Comparison of ENCODE assay signal across 10 cellular contexts in genomic region chr3:15535757-15536156, GRCh38. TPM values are rescaled to one million over a fixed set of nuclear protein-coding genes. Genes with fewer than 3 reads are reported as not detected.
A peak's percentile ranks its signal among the peaks of the same experiment; 100 is the strongest.
DNase-seq lines count a peak whose midpoint lies in the region; ATAC-seq and TF ChIP-seq lines count a peak whose summit lies in the region.
"Had no signal": no experiment of that assay in that cellular context is flagged by ENCODE, and none has a peak within 500 bp of the region (broad histone marks: within the 10 kb centered on the region; RNA-seq: fewer than 3 reads in every experiment).

No MANE protein-coding gene starts in this region.

- TF ChIP-seq CTCF in foreskin keratinocyte (conservative IDR thresholded peaks at IDR 0.05), result no peak

- POLR2A ChIA-PET in activated CD8-positive, alpha-beta T cell treated with anti-CD3 and anti-CD28 coated beads, Interleukin-2, amount 10 ng/mL, durations not matched to agents 7 days and 5 days (lab: Charles Lee), result interaction anchor here (0.6 to 1.0 kb wide), 3 partner anchors 12 to 21 kb away, joined by 3 to 5 read pairs (median 3); no protein-coding TSS in a partner anchor

- H3K27me3 ChIP-seq in foreskin keratinocyte, result no peaks in the 10 kb centered on the region
- H3K27me3 ChIP-seq: gastrocnemius medialis had no signal

- no peak overlapping the region for H3K27ac ChIP-seq in foreskin keratinocyte
- H3K27ac ChIP-seq: gastrocnemius medialis had no signal

- no peaks in the 10 kb centered on the region for H3K4me1 ChIP-seq in foreskin keratinocyte
- H3K4me1 ChIP-seq: gastrocnemius medialis had no signal

- H3K4me3 Mint-ChIP-seq in activated CD8-positive, alpha-beta T cell treated with anti-CD3 and anti-CD28 coated beads, Interleukin-2, amount 10 ng/mL, durations not matched to agents 7 days and 5 days, result peak overlapping the region; percentile 61

- peaks cover 74% of the 10 kb centered on the region for H3K4me1 Mint-ChIP-seq in activated CD8-positive, alpha-beta T cell treated with anti-CD3 and anti-CD28 coated beads, Interleukin-2, amount 10 ng/mL, durations not matched to agents 7 days and 5 days (ENCODE audit: low read depth)

- H3K9me3 Mint-ChIP-seq in activated CD8-positive, alpha-beta T cell treated with anti-CD3 and anti-CD28 coated beads, Interleukin-2, amount 10 ng/mL, durations not matched to agents 7 days and 5 days (ENCODE audit: insufficient read depth), result peaks cover 3% of the 10 kb centered on the region

- ATAC-seq in HG02798 (IDR thresholded peaks at IDR 0.05; ENCODE audit: poor library complexity, unreplicated experiment), result peak; percentile 50
- peak; percentile 95 for ATAC-seq in activated CD8-positive, alpha-beta T cell treated with anti-CD3 and anti-CD28 coated beads, Interleukin-2, amount 10 ng/mL, durations not matched to agents 7 days and 5 days
- ATAC-seq in foreskin keratinocyte, result peak; percentile 84
- ATAC-seq in HG03354 (IDR thresholded peaks at IDR 0.05; ENCODE audit: poor library complexity, severe bottlenecking, unreplicated experiment), result no peak
- no peak for ATAC-seq in HG03025 (IDR thresholded peaks at IDR 0.05; ENCODE audit: low FRiP score, unreplicated experiment)
- ATAC-seq: gastrocnemius medialis had no signal

- H3K36me3 Mint-ChIP-seq in activated CD8-positive, alpha-beta T cell treated with anti-CD3 and anti-CD28 coated beads, Interleukin-2, amount 10 ng/mL, durations not matched to agents 7 days and 5 days (ENCODE audit: low read depth), result peaks cover 30% of the 10 kb centered on the region

- CTCF ChIA-PET in activated CD8-positive, alpha-beta T cell treated with anti-CD3 and anti-CD28 coated beads, Interleukin-2, amount 10 ng/mL, durations not matched to agents 7 days and 5 days (lab: Charles Lee), result interaction anchor here (0.6 to 2.1 kb wide), 9 partner anchors 9 to 268 kb away, joined by 3 to 22 read pairs (median 4); partner anchors contain the start of genes BTD and HACL1

- DNase-seq in activated CD8-positive, alpha-beta T cell treated with anti-CD3 and anti-CD28 coated beads, Interleukin-2, amount 10 ng/mL, durations not matched to agents 7 days and 5 days, result peak; percentile 77
- DNase-seq in foreskin keratinocyte (peak in 1 of 2 donors; percentile 36), cortex of kidney (lab: John Stamatoyannopoulos, UW) (no peak), iPS-NIHi7 (ENCODE audit: extremely low spot score) (no peak)
- DNase-seq in stimulated activated CD8-positive, alpha-beta memory T cell treated with anti-CD3 and anti-CD28 coated beads, Interleukin-15, amount 100 ng/mL, for 4 hours (ENCODE audit: low read depth in 2 of 2), result peak; percentile 17
- DNase-seq: gastrocnemius medialis, NCI-H187 had no signal

- H3K27me3 Mint-ChIP-seq in activated CD8-positive, alpha-beta T cell treated with anti-CD3 and anti-CD28 coated beads, Interleukin-2, amount 10 ng/mL, durations not matched to agents 7 days and 5 days (ENCODE audit: low read depth), result no peaks in the 10 kb centered on the region

- H3K27ac Mint-ChIP-seq in activated CD8-positive, alpha-beta T cell treated with anti-CD3 and anti-CD28 coated beads, Interleukin-2, amount 10 ng/mL, durations not matched to agents 7 days and 5 days, result peak overlapping the region; percentile 94

RNA-seq across cellular contexts. Expression of gene COLQ, which starts 14.3 kb away (rescaled TPM):
- total RNA-seq in activated CD8-positive, alpha-beta T cell treated with anti-CD3 and anti-CD28 coated beads, Interleukin-2, amount 10 ng/mL, durations not matched to agents 7 days and 5 days, result 1 to 10 TPM; 5.3 to 6.0 TPM
- total RNA-seq in foreskin keratinocyte, result 0.07 and 0.41 TPM in 2 replicates
- polyA plus RNA-seq in foreskin keratinocyte, result 0.11 and 0.19 TPM in 2 replicates

Comparison
In these comparisons a context has a peak if more than half of its experiments do, and no peak if none do; other contexts are left out.
1. ATAC-seq: peak in HG02798 (single experiment), activated CD8-positive, alpha-beta T cell treated with anti-CD3 and anti-CD28 coated beads, Interleukin-2, amount 10 ng/mL, durations not matched to agents 7 days and 5 days (single experiment) and foreskin keratinocyte (single experiment); none in HG03354 (single experiment) and HG03025 (single experiment).
2. DNase-seq: peak in activated CD8-positive, alpha-beta T cell treated with anti-CD3 and anti-CD28 coated beads, Interleukin-2, amount 10 ng/mL, durations not matched to agents 7 days and 5 days (single experiment) and stimulated activated CD8-positive, alpha-beta memory T cell treated with anti-CD3 and anti-CD28 coated beads, Interleukin-15, amount 100 ng/mL, for 4 hours (2 of 2); none in cortex of kidney (single experiment) and iPS-NIHi7 (single experiment).